Comparison of ENCODE assay signal across 19 cellular contexts in the genomic region with DNA sequence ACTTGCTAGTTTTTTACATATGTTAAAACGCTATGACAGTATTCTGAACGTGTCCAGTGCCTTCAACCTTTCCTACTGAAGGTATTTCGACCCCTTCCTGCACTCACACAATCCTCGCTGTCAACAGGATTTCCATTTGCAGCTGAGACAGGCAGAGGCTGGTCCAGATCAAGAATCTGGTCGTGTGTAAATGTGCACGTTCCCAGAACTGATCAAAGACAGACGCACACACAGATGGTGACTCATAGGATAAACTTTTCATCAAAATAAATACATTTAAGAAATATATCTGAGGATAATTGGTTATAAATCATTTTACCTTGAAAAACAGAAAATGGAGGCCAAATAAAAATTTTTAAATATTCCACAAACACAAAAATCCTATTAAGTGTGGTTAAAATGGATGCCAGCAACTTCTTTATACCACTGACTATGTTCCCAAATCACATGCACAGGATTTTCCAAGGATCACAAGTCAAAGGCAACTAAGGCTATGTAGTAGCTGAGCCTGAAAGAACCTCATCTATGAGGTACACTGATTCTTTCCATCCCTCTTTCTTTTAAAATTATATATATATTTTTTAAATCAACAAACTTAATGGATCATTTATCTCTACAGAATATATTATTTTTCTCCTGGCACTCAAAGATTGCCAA.
DNase-seq lines count a peak whose midpoint lies in the region; ATAC-seq, FAIRE-seq and TF ChIP-seq lines count a peak whose summit lies in the region.
"Had no signal": no experiment of that assay in that cellular context is flagged by ENCODE, and none has a peak within 500 bp of the region (broad histone marks: within the 10 kb centered on the region; RNA-seq: fewer than 3 reads in every experiment).

No MANE protein-coding gene starts in this region.

- no peaks in the 10 kb centered on the region for H3K27me3 ChIP-seq in astrocyte (ENCODE audit: insufficient read depth, low read length)
- H3K27me3 ChIP-seq in foreskin keratinocyte, result no peaks in the 10 kb centered on the region
- no peaks in the 10 kb centered on the region for H3K27me3 ChIP-seq in ovary
- H3K27me3 ChIP-seq: BLaER1, colonic mucosa, spleen had no signal

- TF ChIP-seq CTCF in astrocyte (IDR thresholded peaks at IDR 0.05; ENCODE audit: insufficient read depth, low read depth, low read length), result no peak
- TF ChIP-seq CTCF in foreskin keratinocyte (conservative IDR thresholded peaks at IDR 0.05), result no peak
- TF ChIP-seq CTCF in retinal pigment epithelial cell (conservative IDR thresholded peaks at IDR 0.05; ENCODE audit: low read depth, low read length), result no peak
- TF ChIP-seq CTCF in ovary (IDR thresholded peaks at IDR 0.05), result no peak

- intact Hi-C loops in ovary (cut with DNase I), result no loop called here

- no peaks in the 10 kb centered on the region for H3K36me3 ChIP-seq in astrocyte (ENCODE audit: insufficient read depth, low read length)
- no peaks in the 10 kb centered on the region for H3K36me3 ChIP-seq in ovary
- H3K36me3 ChIP-seq: BLaER1, colonic mucosa, spleen had no signal

- peak overlapping the region; percentile 71 for H3K27ac ChIP-seq in astrocyte (ENCODE audit: low read depth, low read length)
- H3K27ac ChIP-seq in foreskin keratinocyte, result no peak overlapping the region
- peak overlapping the region in 1 of 2 donors; percentile 5 for H3K27ac ChIP-seq in ovary
- H3K27ac ChIP-seq: BLaER1, colonic mucosa, spleen had no signal

- H3K36me3 Mint-ChIP-seq in astrocyte (ENCODE audit: low read depth, unreplicated experiment), result peaks cover 3% of the 10 kb centered on the region
- H3K36me3 Mint-ChIP-seq: activated naive CD4-positive, alpha-beta T cell treated with anti-CD3 and anti-CD28 coated beads, Interleukin-2, amount 10 ng/mL, durations not matched to agents 7 days and 5 days; memory B cell had no signal

- H3K4me3 ChIP-seq in astrocyte (ENCODE audit: insufficient read depth, low read depth, low read length) (no peak overlapping the region), retinal pigment epithelial cell (ENCODE audit: low read length) (no peak overlapping the region), ovary (no peak overlapping the region)
- H3K4me3 ChIP-seq: BLaER1, colonic mucosa, spleen had no signal

- ATAC-seq in foreskin keratinocyte, result no peak
- no peak for ATAC-seq in GM21717 (IDR thresholded peaks at IDR 0.05; ENCODE audit: unreplicated experiment)

- no peaks in the 10 kb centered on the region for H3K79me2 ChIP-seq in astrocyte (ENCODE audit: insufficient read depth, low read length)

- peak overlapping the region; percentile 27 for H3K4me2 ChIP-seq in astrocyte (ENCODE audit: low read length)
- H3K4me2 ChIP-seq: BLaER1 had no signal

- H3K27ac Mint-ChIP-seq in astrocyte (ENCODE audit: unreplicated experiment), result peak overlapping the region; percentile 79
- H3K27ac Mint-ChIP-seq: activated naive CD4-positive, alpha-beta T cell treated with anti-CD3 and anti-CD28 coated beads, Interleukin-2, amount 10 ng/mL, durations not matched to agents 7 days and 5 days; memory B cell; stimulated activated naive CD8-positive, alpha-beta T cell treated with anti-CD3 and anti-CD28 coated beads, Interleukin-15, Interleukin-2, amounts not matched to agents 100 ng/mL and 50 ng/mL, for 24 hours had no signal

- H3K9me3 Mint-ChIP-seq in astrocyte (ENCODE audit: unreplicated experiment), result peaks cover 14% of the 10 kb centered on the region

- DNase-seq in GM03348 (ENCODE audit: low spot score), result peak; percentile 12
- peak; percentile 75 for DNase-seq in astrocyte (ENCODE audit: low read depth)
- peak; percentile 53 to 73 for DNase-seq in foreskin keratinocyte
- DNase-seq in retinal pigment epithelial cell (ENCODE audit: low read depth), result peak; percentile 74
- DNase-seq in erythroblast (lab: John Stamatoyannopoulos, UW), result no peak
- no peak for DNase-seq in ovary
- no peak for DNase-seq in NOMO-1 treated with DMSO at 0.1 percent for 48 hours (lab: John Stamatoyannopoulos, UW; ENCODE audit: unreplicated experiment)
- DNase-seq: activated naive CD4-positive, alpha-beta T cell treated with anti-CD3 and anti-CD28 coated beads, Interleukin-2, amount 10 ng/mL, durations not matched to agents 7 days and 5 days; colonic mucosa; DMS153; H7; KG1; NCI-H1436; spleen; SW 1271 had no signal

- no peak for FAIRE-seq in astrocyte (lab: Jason Lieb, UNC)

- whole genome bisulfite sequencing in ovary, 3 donors, result 55 to 64% (median 57%) methylated on average over 7 of the region's 7 CpGs

- H3K9me3 ChIP-seq in astrocyte (ENCODE audit: insufficient read depth, low read depth, low read length) (no peaks in the 10 kb centered on the region), ovary (no peaks in the 10 kb centered on the region)
- H3K9me3 ChIP-seq: colonic mucosa had no signal

- peak overlapping the region; percentile 15 for H3K9ac ChIP-seq in astrocyte (ENCODE audit: low read length)
- H3K9ac ChIP-seq: BLaER1 had no signal

- peaks cover 15% of the 10 kb centered on the region for H3K4me1 Mint-ChIP-seq in astrocyte (ENCODE audit: low read depth, unreplicated experiment)
- H3K4me1 Mint-ChIP-seq: activated naive CD4-positive, alpha-beta T cell treated with anti-CD3 and anti-CD28 coated beads, Interleukin-2, amount 10 ng/mL, durations not matched to agents 7 days and 5 days; memory B cell had no signal

- no peak for TF ChIP-seq POLR2A in erythroblast (IDR thresholded peaks at IDR 0.05; ENCODE audit: low read length)
- TF ChIP-seq POLR2A in ovary (IDR thresholded peaks at IDR 0.05), result no peak

- H2AFZ ChIP-seq in astrocyte (ENCODE audit: low read depth, low read length), result no peak overlapping the region

- H3K4me3 Mint-ChIP-seq in astrocyte (ENCODE audit: unreplicated experiment), result peak overlapping the region; percentile 50
- H3K4me3 Mint-ChIP-seq: activated naive CD4-positive, alpha-beta T cell treated with anti-CD3 and anti-CD28 coated beads, Interleukin-2, amount 10 ng/mL, durations not matched to agents 7 days and 5 days; memory B cell; stimulated activated naive CD8-positive, alpha-beta T cell treated with anti-CD3 and anti-CD28 coated beads, Interleukin-15, Interleukin-2, amounts not matched to agents 100 ng/mL and 50 ng/mL, for 24 hours had no signal

- H3K4me1 ChIP-seq in astrocyte (ENCODE audit: insufficient read depth, low read length), result peaks cover 11% of the 10 kb centered on the region
- H3K4me1 ChIP-seq in foreskin keratinocyte, result peaks cover 14% of the 10 kb centered on the region
- H3K4me1 ChIP-seq in ovary (ENCODE audit: insufficient read depth), result peaks cover 4% of the 10 kb centered on the region
- H3K4me1 ChIP-seq: BLaER1, colonic mucosa, spleen had no signal

- H3K27me3 Mint-ChIP-seq in astrocyte (ENCODE audit: low read depth, unreplicated experiment), result no peaks in the 10 kb centered on the region
- H3K27me3 Mint-ChIP-seq: activated naive CD4-positive, alpha-beta T cell treated with anti-CD3 and anti-CD28 coated beads, Interleukin-2, amount 10 ng/mL, durations not matched to agents 7 days and 5 days; memory B cell; stimulated activated naive CD8-positive, alpha-beta T cell treated with anti-CD3 and anti-CD28 coated beads, Interleukin-15, Interleukin-2, amounts not matched to agents 100 ng/mL and 50 ng/mL, for 24 hours had no signal

- no peaks in the 10 kb centered on the region for H4K20me1 ChIP-seq in astrocyte (ENCODE audit: insufficient read depth, low read length)
- H4K20me1 ChIP-seq: BLaER1 had no signal

- no peak for TF ChIP-seq EP300 in ovary (IDR thresholded peaks at IDR 0.05)

Comparison
In these comparisons a context has a peak if more than half of its experiments do, and no peak if none do; other contexts are left out.
1. DNase-seq: peak in GM03348 (single experiment), astrocyte (single experiment), foreskin keratinocyte (2 of 2) and retinal pigment epithelial cell (single experiment); none in erythroblast (0 of 2), ovary (0 of 5) and NOMO-1 treated with DMSO at 0.1 percent for 48 hours (single experiment).